In genomic region chr2:6773007-6773693, GRCh38 we compare ENCODE assay signal across 8 cellular contexts.
DNase-seq lines count a peak whose midpoint lies in the region; ATAC-seq, FAIRE-seq and TF ChIP-seq lines count a peak whose summit lies in the region.

No MANE protein-coding gene starts in this region.

- H3K9me3 ChIP-seq in breast epithelium = no peaks in the 10 kb centered on the region

- H3K4me3 ChIP-seq in WI38 (ENCODE audit: low read depth, low read length) (no peak overlapping the region), breast epithelium (peak overlapping the region in 1 of 3 donors; percentile 19)

- ATAC-seq in HG02943 (IDR thresholded peaks at IDR 0.05; ENCODE audit: low read depth, unreplicated experiment) (peak; percentile 89), left colon (peak; percentile 77)

- intact Hi-C loops in breast epithelium (cut with DNase I; ENCODE audit: low total_unique reads) (no loop called here), left colon (cut with DNase I, micrococcal nuclease) (no loop called here)

- TF ChIP-seq POLR2A in breast epithelium (IDR thresholded peaks at IDR 0.05) = no peak

- DNase-seq in ACHN = peak; percentile 38
- peak; percentile 44 for DNase-seq in GM18507 (ENCODE audit: extremely low spot score, insufficient read length, low read depth)
- peak; percentile 74 for DNase-seq in NCI-H1694 treated with DMSO at 0.1 percent for 48 hours (lab: John Stamatoyannopoulos, UW)
- peak in 1 of 2 donors; percentile 64 for DNase-seq in breast epithelium (ENCODE audit: low spot score in 2 of 2)
- DNase-seq in left colon = peak in 1 of 2 donors; percentile 63
- peak; percentile 60 to 87 for DNase-seq in stimulated activated CD4-positive, alpha-beta T cell treated with anti-CD3 and anti-CD28 coated beads, Interleukin-4, amount 100 ng/mL, for 48 hours (ENCODE audit: low read depth in 2 of 2)

- no peak overlapping the region for H3K27ac ChIP-seq in breast epithelium

- no peaks in the 10 kb centered on the region for H3K36me3 ChIP-seq in breast epithelium

- peaks cover 0 to 34% of the 10 kb centered on the region in 2 donors for H3K27me3 ChIP-seq in breast epithelium

- peak; percentile 94 for FAIRE-seq in GM18507 (lab: Jason Lieb, UNC)

- no peaks in the 10 kb centered on the region for H3K4me1 ChIP-seq in breast epithelium

- in situ Hi-C loops in ACHN (cut with HindIII; ENCODE audit: low pct_ligation_motif_present, low pct_unique_long_range_greater_than_20kb, low sequenced_read_pairs) = no loop called here

- TF ChIP-seq CTCF in WI38 (IDR thresholded peaks at IDR 0.05; ENCODE audit: low read depth, low read length) (peak; percentile 77), breast epithelium (IDR thresholded peaks at IDR 0.05) (peak; percentile 19 to 78 (median 72))
